Comparison of ENCODE assay signal across 14 cellular contexts in the genomic region with DNA sequence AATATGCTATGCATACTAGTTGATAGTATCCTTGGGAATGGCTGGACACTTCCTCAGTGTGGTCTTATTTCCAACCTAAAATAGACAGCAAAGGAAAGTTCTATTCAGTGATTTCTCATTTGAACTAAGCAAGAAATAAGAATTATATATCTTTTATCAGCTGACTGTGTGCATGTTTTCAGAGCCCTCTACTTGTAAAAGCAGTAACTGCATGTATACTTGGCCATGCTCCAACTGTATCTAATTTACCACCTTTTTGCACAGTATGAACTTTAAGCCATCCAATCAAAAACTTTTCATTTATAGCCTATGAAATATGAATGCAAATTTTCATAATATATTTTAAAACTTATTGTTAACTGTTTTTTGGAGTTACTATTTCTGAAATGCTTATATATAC.
A peak's percentile ranks its signal among the peaks of the same experiment; 100 is the strongest.
DNase-seq lines count a peak whose midpoint lies in the region; ATAC-seq and TF ChIP-seq lines count a peak whose summit lies in the region.
"Had no signal": no experiment of that assay in that cellular context is flagged by ENCODE, and none has a peak within 500 bp of the region (broad histone marks: within the 10 kb centered on the region; RNA-seq: fewer than 3 reads in every experiment).

No MANE protein-coding gene starts in this region.

- H3K36me3 Mint-ChIP-seq in activated CD4-positive, alpha-beta T cell treated with anti-CD3 and anti-CD28 coated beads, Interleukin-2, amount 10 ng/mL, durations not matched to agents 7 days and 5 days (ENCODE audit: low read depth): no peaks in the 10 kb centered on the region
- H3K36me3 Mint-ChIP-seq: activated CD4-positive, alpha-beta memory T cell treated with anti-CD3 and anti-CD28 coated beads for 36 hours; brain; CD4-positive, alpha-beta memory T cell had no signal

- TF ChIP-seq CTCF in hepatocyte (IDR thresholded peaks at IDR 0.05; ENCODE audit: poor library complexity): no peak
- TF ChIP-seq CTCF in foreskin keratinocyte (conservative IDR thresholded peaks at IDR 0.05): no peak

- H3K27ac Mint-ChIP-seq in activated CD4-positive, alpha-beta T cell treated with anti-CD3 and anti-CD28 coated beads, Interleukin-2, amount 10 ng/mL, durations not matched to agents 7 days and 5 days: no peak overlapping the region
- H3K27ac Mint-ChIP-seq: activated CD4-positive, alpha-beta memory T cell treated with anti-CD3 and anti-CD28 coated beads for 36 hours; activated T-helper 17 cell treated with anti-CD3 and anti-CD28 coated beads, Interleukin-2, amount 50 U/mL, for 72 hours; brain; CD4-positive, alpha-beta memory T cell; natural killer cell treated with Interleukin-12 subunit alpha and Interleukin-12 subunit beta and Interleukin-15 and Interleukin-18, amount 100 ng/mL, for 72 hours had no signal

- no peaks in the 10 kb centered on the region for H3K9me3 Mint-ChIP-seq in activated CD4-positive, alpha-beta T cell treated with anti-CD3 and anti-CD28 coated beads, Interleukin-2, amount 10 ng/mL, durations not matched to agents 7 days and 5 days
- H3K9me3 Mint-ChIP-seq: activated CD4-positive, alpha-beta memory T cell treated with anti-CD3 and anti-CD28 coated beads for 36 hours; brain had no signal

- DNase-seq in COLO829 (ENCODE audit: low spot score) (peak; percentile 4), Kasumi-1 (lab: John Stamatoyannopoulos, UW) (peak; percentile 54 to 57), amniotic epithelial cell (ENCODE audit: low read depth) (peak; percentile 49), hepatocyte (ENCODE audit: low spot score) (peak; percentile 22), foreskin keratinocyte (no peak)
- no peak for DNase-seq in activated CD4-positive, alpha-beta T cell treated with anti-CD3 and anti-CD28 coated beads, Interleukin-2, amount 10 ng/mL, durations not matched to agents 7 days and 5 days
- DNase-seq: activated CD4-positive, alpha-beta memory T cell treated with anti-CD3 and anti-CD28 coated beads for 36 hours; CD4-positive, alpha-beta memory T cell; NCI-H1436; T-helper 2 cell had no signal

- H3K9me3 ChIP-seq in hepatocyte (ENCODE audit: low read depth): no peaks in the 10 kb centered on the region

- H3K27me3 ChIP-seq in hepatocyte: no peaks in the 10 kb centered on the region
- no peaks in the 10 kb centered on the region for H3K27me3 ChIP-seq in foreskin keratinocyte

- no peaks in the 10 kb centered on the region for H3K4me1 ChIP-seq in hepatocyte (ENCODE audit: insufficient read depth)
- H3K4me1 ChIP-seq in foreskin keratinocyte: no peaks in the 10 kb centered on the region

- H3K36me3 ChIP-seq in hepatocyte (replicated peaks; ENCODE audit: insufficient read depth, low read depth): no peaks in the 10 kb centered on the region

- H3K4me3 ChIP-seq in hepatocyte: no peak overlapping the region

- no peaks in the 10 kb centered on the region for H3K4me1 Mint-ChIP-seq in activated CD4-positive, alpha-beta T cell treated with anti-CD3 and anti-CD28 coated beads, Interleukin-2, amount 10 ng/mL, durations not matched to agents 7 days and 5 days
- H3K4me1 Mint-ChIP-seq: activated T-helper 17 cell treated with anti-CD3 and anti-CD28 coated beads, Interleukin-2, amount 50 U/mL, for 72 hours; CD4-positive, alpha-beta memory T cell had no signal

- H3K4me2 ChIP-seq in hepatocyte: no peak overlapping the region

- POLR2A ChIA-PET in activated CD4-positive, alpha-beta T cell treated with anti-CD3 and anti-CD28 coated beads, Interleukin-2, amount 10 ng/mL, durations not matched to agents 7 days and 5 days (lab: Charles Lee): no interaction called here

- ATAC-seq in foreskin keratinocyte (no peak), HG03196 (IDR thresholded peaks at IDR 0.05; ENCODE audit: unreplicated experiment) (no peak)
- ATAC-seq: activated T-helper 17 cell treated with anti-CD3 and anti-CD28 coated beads, Interleukin-2, amount 50 U/mL, for 72 hours; natural killer cell treated with Interleukin-12 subunit alpha and Interleukin-12 subunit beta and Interleukin-15 and Interleukin-18, amount 100 ng/mL, for 72 hours had no signal

- no peaks in the 10 kb centered on the region for H4K20me1 ChIP-seq in hepatocyte (ENCODE audit: insufficient read depth, poor library complexity, severe bottlenecking)

- no peak overlapping the region for H3K4me3 Mint-ChIP-seq in activated CD4-positive, alpha-beta T cell treated with anti-CD3 and anti-CD28 coated beads, Interleukin-2, amount 10 ng/mL, durations not matched to agents 7 days and 5 days
- H3K4me3 Mint-ChIP-seq: activated CD4-positive, alpha-beta memory T cell treated with anti-CD3 and anti-CD28 coated beads for 36 hours; activated T-helper 17 cell treated with anti-CD3 and anti-CD28 coated beads, Interleukin-2, amount 50 U/mL, for 72 hours; brain; CD4-positive, alpha-beta memory T cell; natural killer cell treated with Interleukin-12 subunit alpha and Interleukin-12 subunit beta and Interleukin-15 and Interleukin-18, amount 100 ng/mL, for 72 hours had no signal

- H3K27ac ChIP-seq in hepatocyte (no peak overlapping the region), foreskin keratinocyte (no peak overlapping the region)

- CTCF ChIA-PET in activated CD4-positive, alpha-beta T cell treated with anti-CD3 and anti-CD28 coated beads, Interleukin-2, amount 10 ng/mL, durations not matched to agents 7 days and 5 days (lab: Charles Lee): no interaction called here

- no peaks in the 10 kb centered on the region for H3K27me3 Mint-ChIP-seq in activated CD4-positive, alpha-beta T cell treated with anti-CD3 and anti-CD28 coated beads, Interleukin-2, amount 10 ng/mL, durations not matched to agents 7 days and 5 days
- H3K27me3 Mint-ChIP-seq: activated CD4-positive, alpha-beta memory T cell treated with anti-CD3 and anti-CD28 coated beads for 36 hours; activated T-helper 17 cell treated with anti-CD3 and anti-CD28 coated beads, Interleukin-2, amount 50 U/mL, for 72 hours; CD4-positive, alpha-beta memory T cell; natural killer cell treated with Interleukin-12 subunit alpha and Interleukin-12 subunit beta and Interleukin-15 and Interleukin-18, amount 100 ng/mL, for 72 hours had no signal

- H3K79me2 ChIP-seq in hepatocyte: no peaks in the 10 kb centered on the region

- no peaks in the 10 kb centered on the region for H3K9me2 ChIP-seq in hepatocyte (replicated peaks; ENCODE audit: insufficient read depth)

- no peak overlapping the region for H2AFZ ChIP-seq in hepatocyte

Comparison
In these comparisons a context has a peak if more than half of its experiments do, and no peak if none do; other contexts are left out.
1. DNase-seq: peak in COLO829 (single experiment), Kasumi-1 (2 of 2), amniotic epithelial cell (single experiment) and hepatocyte (single experiment); none in activated CD4-positive, alpha-beta T cell treated with anti-CD3 and anti-CD28 coated beads, Interleukin-2, amount 10 ng/mL, durations not matched to agents 7 days and 5 days (single experiment) and foreskin keratinocyte (0 of 2).